Comparison of ENCODE assay signal across 14 cellular contexts in genomic region chr15:30962079-30962478, GRCh38. TPM values are rescaled to one million over a fixed set of nuclear protein-coding genes. Genes with fewer than 3 reads are reported as not detected.
DNase-seq lines count a peak whose midpoint lies in the region; ATAC-seq and TF ChIP-seq lines count a peak whose summit lies in the region.
"Had no signal": no experiment of that assay in that cellular context is flagged by ENCODE, and none has a peak within 500 bp of the region (broad histone marks: within the 10 kb centered on the region; RNA-seq: fewer than 3 reads in every experiment).

No MANE protein-coding gene starts in this region.

- H3K27ac Mint-ChIP-seq in activated naive CD8-positive, alpha-beta T cell treated with anti-CD3 and anti-CD28 coated beads, Interleukin-2, amount 10 ng/mL, durations not matched to agents 7 days and 5 days, result peak overlapping the region; percentile 22
- no peak overlapping the region for H3K27ac Mint-ChIP-seq in activated naive CD8-positive, alpha-beta T cell treated with anti-CD3 and anti-CD28 coated beads for 36 hours
- peak overlapping the region; percentile 17 for H3K27ac Mint-ChIP-seq in endothelial cell (ENCODE audit: unreplicated experiment)
- peak overlapping the region; percentile 89 for H3K27ac Mint-ChIP-seq in stimulated activated naive B cell treated with anti-CD40 and anti-IgM and Interleukin-4, amounts not matched to agents 10 μg/mL and 1 μg/mL and 100 μg/mL, for 72 hours

- H3K27me3 ChIP-seq in PC-9 (ENCODE audit: insufficient read depth, low read depth), result no peaks in the 10 kb centered on the region

- H4K20me1 ChIP-seq in PC-9 (ENCODE audit: insufficient read depth), result no peaks in the 10 kb centered on the region

- POLR2A ChIA-PET in activated naive CD8-positive, alpha-beta T cell treated with anti-CD3 and anti-CD28 coated beads, Interleukin-2, amount 10 ng/mL, durations not matched to agents 7 days and 5 days (lab: Charles Lee), result no interaction called here
- POLR2A ChIA-PET in PC-9 (lab: Charles Lee; ENCODE audit: unreplicated experiment), result no interaction called here

- H3K4me3 Mint-ChIP-seq in activated naive CD8-positive, alpha-beta T cell treated with anti-CD3 and anti-CD28 coated beads, Interleukin-2, amount 10 ng/mL, durations not matched to agents 7 days and 5 days, result no peak overlapping the region
- no peak overlapping the region for H3K4me3 Mint-ChIP-seq in activated naive CD8-positive, alpha-beta T cell treated with anti-CD3 and anti-CD28 coated beads for 36 hours
- H3K4me3 Mint-ChIP-seq in endothelial cell (ENCODE audit: unreplicated experiment), result no peak overlapping the region
- no peak overlapping the region for H3K4me3 Mint-ChIP-seq in stimulated activated naive B cell treated with anti-CD40 and anti-IgM and Interleukin-4, amounts not matched to agents 10 μg/mL and 1 μg/mL and 100 μg/mL, for 72 hours
- H3K4me3 Mint-ChIP-seq: activated CD4-positive, alpha-beta T cell treated with anti-CD3 and anti-CD28 coated beads for 36 hours had no signal

- no peak overlapping the region for H3K4me3 ChIP-seq in PC-9
- H3K4me3 ChIP-seq: coronary artery, SK-N-MC had no signal

- H3K79me2 ChIP-seq in PC-9 (ENCODE audit: low read depth), result no peaks in the 10 kb centered on the region

- H3K27ac ChIP-seq in PC-9, result no peak overlapping the region
- H3K27ac ChIP-seq: coronary artery, SK-N-MC had no signal

- intact Hi-C loops in PC-9 (cut with micrococcal nuclease; ENCODE audit: unreplicated experiment), result no loop called here

- TF ChIP-seq POLR2A in erythroblast (IDR thresholded peaks at IDR 0.05; ENCODE audit: low read length), result no peak

- H3K4me1 Mint-ChIP-seq in activated naive CD8-positive, alpha-beta T cell treated with anti-CD3 and anti-CD28 coated beads, Interleukin-2, amount 10 ng/mL, durations not matched to agents 7 days and 5 days, result peaks cover 11% of the 10 kb centered on the region
- peaks cover 22% of the 10 kb centered on the region for H3K4me1 Mint-ChIP-seq in activated naive CD8-positive, alpha-beta T cell treated with anti-CD3 and anti-CD28 coated beads for 36 hours
- H3K4me1 Mint-ChIP-seq in endothelial cell (ENCODE audit: unreplicated experiment), result peaks cover 9% of the 10 kb centered on the region
- peaks cover 24 to 26% of the 10 kb centered on the region in 2 donors for H3K4me1 Mint-ChIP-seq in stimulated activated naive B cell treated with anti-CD40 and anti-IgM and Interleukin-4, amounts not matched to agents 10 μg/mL and 1 μg/mL and 100 μg/mL, for 72 hours

- BruUV-seq in PC-9 (replicated peaks; lab: Mats Ljungman, UMichigan), result no TSS peak

- no peak for TF ChIP-seq CTCF in endothelial cell (IDR thresholded peaks at IDR 0.05; ENCODE audit: unreplicated experiment)
- no peak for TF ChIP-seq CTCF in PC-9 (conservative IDR thresholded peaks at IDR 0.05)

- ATAC-seq in activated naive CD8-positive, alpha-beta T cell treated with anti-CD3 and anti-CD28 coated beads, Interleukin-2, amount 10 ng/mL, durations not matched to agents 7 days and 5 days (ENCODE audit: low read depth), result no peak
- no peak for ATAC-seq in stimulated activated naive B cell treated with anti-CD40 and anti-IgM and Interleukin-4, amounts not matched to agents 10 μg/mL and 1 μg/mL and 100 μg/mL, for 72 hours (replicated peaks)
- ATAC-seq: activated CD4-positive, alpha-beta T cell treated with anti-CD3 and anti-CD28 coated beads for 36 hours had no signal

- no peaks in the 10 kb centered on the region for H3K9me2 ChIP-seq in PC-9 (ENCODE audit: insufficient read depth)

- H2AFZ ChIP-seq in PC-9, result no peak overlapping the region

- no peak overlapping the region for H3K4me2 ChIP-seq in PC-9

- H3K9me3 ChIP-seq in PC-9 (ENCODE audit: insufficient read depth, low read depth), result no peaks in the 10 kb centered on the region

- no peaks in the 10 kb centered on the region for H3F3A ChIP-seq in PC-9 (ENCODE audit: insufficient read depth, low read depth)

- H3K36me3 ChIP-seq in PC-9 (ENCODE audit: low read depth), result no peaks in the 10 kb centered on the region

- peaks cover 21% of the 10 kb centered on the region for H3K36me3 Mint-ChIP-seq in activated naive CD8-positive, alpha-beta T cell treated with anti-CD3 and anti-CD28 coated beads, Interleukin-2, amount 10 ng/mL, durations not matched to agents 7 days and 5 days
- H3K36me3 Mint-ChIP-seq in activated naive CD8-positive, alpha-beta T cell treated with anti-CD3 and anti-CD28 coated beads for 36 hours, result peaks cover 8% of the 10 kb centered on the region
- peaks cover 11% of the 10 kb centered on the region for H3K36me3 Mint-ChIP-seq in endothelial cell (ENCODE audit: low read depth, unreplicated experiment)
- H3K36me3 Mint-ChIP-seq in stimulated activated naive B cell treated with anti-CD40 and anti-IgM and Interleukin-4, amounts not matched to agents 10 μg/mL and 1 μg/mL and 100 μg/mL, for 72 hours, result peaks cover 30 to 44% of the 10 kb centered on the region in 2 donors

- CTCF ChIA-PET in PC-9 (lab: Charles Lee), result no interaction called here

- no peaks in the 10 kb centered on the region for H3K27me3 Mint-ChIP-seq in activated naive CD8-positive, alpha-beta T cell treated with anti-CD3 and anti-CD28 coated beads, Interleukin-2, amount 10 ng/mL, durations not matched to agents 7 days and 5 days
- no peaks in the 10 kb centered on the region for H3K27me3 Mint-ChIP-seq in activated naive CD8-positive, alpha-beta T cell treated with anti-CD3 and anti-CD28 coated beads for 36 hours
- H3K27me3 Mint-ChIP-seq in endothelial cell (ENCODE audit: unreplicated experiment), result peaks cover 5% of the 10 kb centered on the region
- no peaks in the 10 kb centered on the region for H3K27me3 Mint-ChIP-seq in stimulated activated naive B cell treated with anti-CD40 and anti-IgM and Interleukin-4, amounts not matched to agents 10 μg/mL and 1 μg/mL and 100 μg/mL, for 72 hours
- H3K27me3 Mint-ChIP-seq: activated CD4-positive, alpha-beta T cell treated with anti-CD3 and anti-CD28 coated beads for 36 hours had no signal

- DNase-seq in activated naive CD8-positive, alpha-beta T cell treated with anti-CD3 and anti-CD28 coated beads, Interleukin-2, amount 10 ng/mL, durations not matched to agents 7 days and 5 days, result no peak
- no peak for DNase-seq in activated naive CD8-positive, alpha-beta T cell treated with anti-CD3 and anti-CD28 coated beads for 36 hours
- DNase-seq in NCI-H446 treated with DMSO at 0.1 percent for 48 hours (lab: John Stamatoyannopoulos, UW), result peak; percentile 84
- DNase-seq in endothelial cell (ENCODE audit: low spot score), result no peak
- DNase-seq in stimulated activated naive B cell treated with anti-CD40 and anti-IgM and Interleukin-4, amounts not matched to agents 10 μg/mL and 1 μg/mL and 100 μg/mL, for 72 hours, result no peak
- DNase-seq in PC-9, result no peak
- no peak for DNase-seq in erythroblast (lab: John Stamatoyannopoulos, UW)
- no peak for DNase-seq in NCI-H526 treated with DMSO at 0.1 percent for 48 hours (lab: John Stamatoyannopoulos, UW)
- DNase-seq: activated CD4-positive, alpha-beta T cell treated with anti-CD3 and anti-CD28 coated beads for 36 hours; foreskin fibroblast; kidney; small intestine had no signal

- no peaks in the 10 kb centered on the region for H3K4me1 ChIP-seq in PC-9 (replicated peaks; ENCODE audit: insufficient read depth)

- H3K9me3 Mint-ChIP-seq in activated naive CD8-positive, alpha-beta T cell treated with anti-CD3 and anti-CD28 coated beads, Interleukin-2, amount 10 ng/mL, durations not matched to agents 7 days and 5 days, result no peaks in the 10 kb centered on the region
- H3K9me3 Mint-ChIP-seq in activated naive CD8-positive, alpha-beta T cell treated with anti-CD3 and anti-CD28 coated beads for 36 hours, result no peaks in the 10 kb centered on the region
- no peaks in the 10 kb centered on the region for H3K9me3 Mint-ChIP-seq in endothelial cell (ENCODE audit: unreplicated experiment)
- no peaks in the 10 kb centered on the region for H3K9me3 Mint-ChIP-seq in stimulated activated naive B cell treated with anti-CD40 and anti-IgM and Interleukin-4, amounts not matched to agents 10 μg/mL and 1 μg/mL and 100 μg/mL, for 72 hours

RNA-seq across cellular contexts. Expression of gene MTMR10, which starts 29.3 kb away (rescaled TPM):
- total RNA-seq in activated naive CD8-positive, alpha-beta T cell treated with anti-CD3 and anti-CD28 coated beads, Interleukin-2, amount 10 ng/mL, durations not matched to agents 7 days and 5 days, result 10 to 100 TPM; 29.3 to 32.2 TPM
- total RNA-seq in activated naive CD8-positive, alpha-beta T cell treated with anti-CD3 and anti-CD28 coated beads for 36 hours, result 10 to 100 TPM; 13.6 to 15.6 TPM
- total RNA-seq in endothelial cell (ENCODE audit: unreplicated experiment) (15.1 TPM), PC-9 (2021) (4.4 and 6.2 TPM in 2 replicates)

RNA-seq across cellular contexts. Expression of gene FAN1, which starts 58.4 kb away (rescaled TPM):
- total RNA-seq in activated naive CD8-positive, alpha-beta T cell treated with anti-CD3 and anti-CD28 coated beads, Interleukin-2, amount 10 ng/mL, durations not matched to agents 7 days and 5 days, result 10 to 100 TPM; 23.9 to 25.8 TPM
- 10 to 100 TPM; 15.4 to 16.1 TPM for total RNA-seq in activated naive CD8-positive, alpha-beta T cell treated with anti-CD3 and anti-CD28 coated beads for 36 hours
- 17.5 TPM for total RNA-seq in endothelial cell (ENCODE audit: unreplicated experiment)
- 9.3 and 10.2 TPM in 2 replicates for total RNA-seq in PC-9 (2021)
